ENCODE assay signal across 8 cellular contexts in genomic region chr5:172835246-172836030, GRCh38. TPM values are rescaled to one million over a fixed set of nuclear protein-coding genes. Genes with fewer than 3 reads are reported as not detected.
DNase-seq lines count a peak whose midpoint lies in the region; ATAC-seq and TF ChIP-seq lines count a peak whose summit lies in the region.
"Had no signal": no experiment of that assay in that cellular context is flagged by ENCODE, and none has a peak within 500 bp of the region (broad histone marks: within the 10 kb centered on the region; RNA-seq: fewer than 3 reads in every experiment).

No MANE protein-coding gene starts in this region.

- peak overlapping the region; percentile 68 to 86 (median 72) for H3K9ac ChIP-seq in subcutaneous abdominal adipose tissue (ENCODE audit: low read length in 5 of 5)

- TF ChIP-seq CTCF in HEK293 (tag by site-specific recombination; IDR thresholded peaks at IDR 0.05) = no peak

- H3K27ac Mint-ChIP-seq in activated T-helper 17 cell treated with anti-CD3 and anti-CD28 coated beads, Interleukin-2, amount 50 U/mL, for 72 hours = peak overlapping the region; percentile 30

- peak overlapping the region; percentile 64 for H3K4me3 ChIP-seq in HEK293 (ENCODE audit: low read depth, low read length)
- peak overlapping the region; percentile 73 to 87 (median 81) for H3K4me3 ChIP-seq in subcutaneous abdominal adipose tissue (ENCODE audit: low read depth in 1 of 5, low read length in 5 of 5)

- no peak for ATAC-seq in activated T-helper 17 cell treated with anti-CD3 and anti-CD28 coated beads, Interleukin-2, amount 50 U/mL, for 72 hours (replicated peaks)
- ATAC-seq in HG02759 (IDR thresholded peaks at IDR 0.05; ENCODE audit: unreplicated experiment) = no peak

- H3K27ac ChIP-seq in HEK293 (ENCODE audit: extremely low read depth, low read depth, low read length) = no peak overlapping the region
- H3K27ac ChIP-seq in subcutaneous abdominal adipose tissue (ENCODE audit: low read depth, low read length) = peak overlapping the region; percentile 85

- CTCF ChIA-PET in HEK293 (lab: Yijun Ruan, JAX) = interaction anchor here (0.5 to 1.5 kb wide), 8 partner anchors 18 to 92 kb away, joined by 3 to 5 read pairs (median 3); partner anchors contain the start of gene DUSP1

- H3K4me1 Mint-ChIP-seq in activated T-helper 17 cell treated with anti-CD3 and anti-CD28 coated beads, Interleukin-2, amount 50 U/mL, for 72 hours = peaks cover 14% of the 10 kb centered on the region

- no peaks in the 10 kb centered on the region for H3K27me3 ChIP-seq in subcutaneous abdominal adipose tissue (ENCODE audit: control insufficient read depth in 5 of 5, insufficient read depth in 4 of 5, low read length in 5 of 5)

- H3K4me3 Mint-ChIP-seq in activated T-helper 17 cell treated with anti-CD3 and anti-CD28 coated beads, Interleukin-2, amount 50 U/mL, for 72 hours = peak overlapping the region; percentile 82

- H3K27me3 Mint-ChIP-seq in activated T-helper 17 cell treated with anti-CD3 and anti-CD28 coated beads, Interleukin-2, amount 50 U/mL, for 72 hours = no peaks in the 10 kb centered on the region

- H3K4me1 ChIP-seq in HEK293 (ENCODE audit: control insufficient read depth, insufficient read depth, low read length) (peaks cover 9% of the 10 kb centered on the region), subcutaneous abdominal adipose tissue (ENCODE audit: control insufficient read depth in 5 of 5, insufficient read depth in 5 of 5, low read length in 5 of 5) (peaks cover 3 to 66% (median 50%) of the 10 kb centered on the region in 5 donors)

- no peaks in the 10 kb centered on the region for H3K9me3 Mint-ChIP-seq in activated T-helper 17 cell treated with anti-CD3 and anti-CD28 coated beads, Interleukin-2, amount 50 U/mL, for 72 hours

- H3K9me3 ChIP-seq in HEK293 (ENCODE audit: control insufficient read depth, insufficient read depth, low read depth, low read length) (no peaks in the 10 kb centered on the region), subcutaneous abdominal adipose tissue (ENCODE audit: control insufficient read depth in 5 of 5, low read length in 5 of 5) (no peaks in the 10 kb centered on the region)

- peak; percentile 45 for DNase-seq in iris pigment epithelial cell (ENCODE audit: low read depth)
- no peak for DNase-seq in cerebellar cortex (ENCODE audit: low spot score)
- no peak for DNase-seq in mesenteric fat pad (ENCODE audit: low spot score)
- DNase-seq: SHP77 had no signal

- H3K36me3 Mint-ChIP-seq in activated T-helper 17 cell treated with anti-CD3 and anti-CD28 coated beads, Interleukin-2, amount 50 U/mL, for 72 hours (ENCODE audit: low read depth) = no peaks in the 10 kb centered on the region

- H3K36me3 ChIP-seq in HEK293 (ENCODE audit: control insufficient read depth in 2 of 2, insufficient read depth in 1 of 2, low read length in 2 of 2) = peaks cover 0 to 4% of the 10 kb centered on the region in 2 experiments; a peak in 2 of 3 replicates
- peaks cover 0 to 1% (median 0%) of the 10 kb centered on the region in 5 donors for H3K36me3 ChIP-seq in subcutaneous abdominal adipose tissue (ENCODE audit: control insufficient read depth in 5 of 5, insufficient read depth in 5 of 5, low read length in 5 of 5)

- POLR2A ChIA-PET in HEK293 (lab: Yijun Ruan, JAX) = interaction anchor here (4.8 kb wide), 1 partner anchor 64 kb away, joined by 25 read pairs; the partner anchor contains the start of gene DUSP1

TF ChIP-seq in HEK293, 187 proteins besides CTCF, POLR2A, EP300 and RAD21 (continues in another document):
- TF ChIP-seq ZNF391 (tag by site-specific recombination; IDR thresholded peaks at IDR 0.05; ENCODE audit: borderline replicate concordance, low read depth) (no peak), ZNF488 (tag by site-specific recombination; IDR thresholded peaks at IDR 0.05) (no peak), PATZ1 (tag by site-specific recombination; IDR thresholded peaks at IDR 0.05) (no peak), ZEB2 (tag by site-specific recombination; IDR thresholded peaks at IDR 0.05) (no peak), ZNF16 (tag by site-specific recombination; IDR thresholded peaks at IDR 0.05; ENCODE audit: low read depth) (no peak), TSHZ1 (tag by site-specific recombination; IDR thresholded peaks at IDR 0.05; ENCODE audit: borderline replicate concordance) (no peak), BCL6B (tag by site-specific recombination; IDR thresholded peaks at IDR 0.05) (no peak), ZNF354C (tag by site-specific recombination; IDR thresholded peaks at IDR 0.05; ENCODE audit: borderline replicate concordance, low read depth) (no peak), ZNF670 (tag by site-specific recombination; IDR thresholded peaks at IDR 0.05; ENCODE audit: low read depth) (no peak), SETDB1 (IDR thresholded peaks at IDR 0.05; ENCODE audit: insufficient read length, low read length) (no peak), ZNF37A (tag by site-specific recombination; IDR thresholded peaks at IDR 0.05) (no peak), ZNF24 (tag by site-specific recombination; IDR thresholded peaks at IDR 0.05) (no peak), ZNF629 (tag by site-specific recombination; IDR thresholded peaks at IDR 0.05) (no peak), ZNF76 (tag by site-specific recombination; IDR thresholded peaks at IDR 0.05; ENCODE audit: borderline replicate concordance, low read depth) (no peak), ZNF664 (tag by site-specific recombination; IDR thresholded peaks at IDR 0.05) (no peak), MYNN (tag by site-specific recombination; IDR thresholded peaks at IDR 0.05; ENCODE audit: borderline replicate concordance) (no peak), SP3 (tag by site-specific recombination; IDR thresholded peaks at IDR 0.05) (no peak), ZNF423 (tag by site-specific recombination; IDR thresholded peaks at IDR 0.05) (no peak), SP2 (tag by site-specific recombination; IDR thresholded peaks at IDR 0.05) (no peak)

RNA-seq across cellular contexts. Expression of gene ERGIC1, which starts 1.4 kb away (rescaled TPM):
- total RNA-seq in activated T-helper 17 cell treated with anti-CD3 and anti-CD28 coated beads, Interleukin-2, amount 50 U/mL, for 72 hours = 10 to 100 TPM; 34.0 to 35.7 TPM
- total RNA-seq in mesenteric fat pad = 201 TPM
